Comparison of ENCODE assay signal across 25 cellular contexts in the genomic region with DNA sequence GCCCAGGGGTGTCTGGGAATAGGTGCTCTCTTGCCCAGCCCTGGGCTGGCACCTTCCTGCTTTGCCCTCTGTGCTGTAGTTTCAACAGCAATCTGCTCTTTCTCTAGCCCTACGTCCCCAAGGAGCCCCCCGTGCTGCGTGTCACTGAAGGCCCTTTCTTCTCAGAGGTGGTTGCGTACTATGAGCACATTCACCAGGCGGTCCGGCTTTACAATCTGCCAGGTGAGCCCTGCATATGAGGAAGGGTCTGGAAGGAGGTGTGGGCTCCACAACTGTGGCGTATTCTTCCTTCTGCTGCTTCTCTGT. TPM values are rescaled to one million over a fixed set of nuclear protein-coding genes. Genes with fewer than 3 reads are reported as not detected.
"Had no signal": no experiment of that assay in that cellular context is flagged by ENCODE, and none has a peak within 500 bp of the region (broad histone marks: within the 10 kb centered on the region; RNA-seq: fewer than 3 reads in every experiment).

No MANE protein-coding gene starts in this region.

- H3K4me1 ChIP-seq: colonic mucosa, foreskin keratinocyte, parathyroid adenoma, suprapubic skin, transverse colon, uterus had no signal

- ATAC-seq: foreskin keratinocyte; gastroesophageal sphincter; heart left ventricle; left lung; natural killer cell; sciatic nerve; stimulated activated memory B cell treated with anti-CD40 and anti-IgM and Interleukin-4, amounts not matched to agents 10 μg/mL and 1 μg/mL and 100 μg/mL, for 72 hours; stimulated activated naive CD8-positive, alpha-beta T cell treated with anti-CD3 and anti-CD28 coated beads, Interleukin-15, amount 100 ng/mL, for 72 hours; upper lobe of right lung had no signal

- H3K9me3 ChIP-seq: colonic mucosa, esophagus muscularis mucosa, gastroesophageal sphincter, heart left ventricle, left lung, suprapubic skin, transverse colon, upper lobe of right lung, uterus had no signal

- H3K9me3 Mint-ChIP-seq: memory B cell; natural killer cell; stimulated activated memory B cell treated with anti-CD40 and anti-IgM and Interleukin-4, amounts not matched to agents 10 μg/mL and 1 μg/mL and 100 μg/mL, for 72 hours; stimulated activated naive CD8-positive, alpha-beta T cell treated with anti-CD3 and anti-CD28 coated beads, Interleukin-15, amount 100 ng/mL, for 72 hours had no signal

- H3K4me3 Mint-ChIP-seq: memory B cell; natural killer cell; stimulated activated memory B cell treated with anti-CD40 and anti-IgM and Interleukin-4, amounts not matched to agents 10 μg/mL and 1 μg/mL and 100 μg/mL, for 72 hours; stimulated activated naive CD8-positive, alpha-beta T cell treated with anti-CD3 and anti-CD28 coated beads, Interleukin-15, amount 100 ng/mL, for 72 hours had no signal

- H2AFZ ChIP-seq: hepatocyte, parathyroid adenoma had no signal

- DNase-seq: colonic mucosa; dermis blood vessel endothelial cell; effector memory CD4-positive, alpha-beta T cell; foreskin keratinocyte; left lung; natural killer cell; stimulated activated CD4-positive, alpha-beta T cell treated with anti-CD3 and anti-CD28 coated beads, Interleukin-2, amount 100 ng/mL, for 24 hours; stimulated activated CD4-positive, alpha-beta T cell treated with anti-CD3 and anti-CD28 coated beads, Interleukin-4, amount 100 ng/mL, for 24 hours; stimulated activated naive CD8-positive, alpha-beta T cell treated with anti-CD3 and anti-CD28 coated beads, Interleukin-15, amount 100 ng/mL, for 72 hours; transverse colon; uterus had no signal

- H3K36me3 Mint-ChIP-seq: natural killer cell had no signal

- H3K27ac Mint-ChIP-seq: memory B cell; natural killer cell; progenitor cell of endocrine pancreas; stimulated activated memory B cell treated with anti-CD40 and anti-IgM and Interleukin-4, amounts not matched to agents 10 μg/mL and 1 μg/mL and 100 μg/mL, for 72 hours had no signal

- H3K4me3 ChIP-seq: colonic mucosa, esophagus muscularis mucosa, gastroesophageal sphincter, heart left ventricle, hepatocyte, left lung, lung, smooth muscle cell, suprapubic skin, transverse colon, upper lobe of right lung, uterus had no signal

- H3K27ac ChIP-seq: colonic mucosa, esophagus muscularis mucosa, foreskin keratinocyte, gastroesophageal sphincter, heart left ventricle, hepatocyte, parathyroid adenoma, suprapubic skin, transverse colon, upper lobe of right lung, uterus had no signal

- H3K27me3 ChIP-seq: colonic mucosa, esophagus muscularis mucosa, foreskin keratinocyte, gastroesophageal sphincter, heart left ventricle, hepatocyte, left lung, suprapubic skin, transverse colon, upper lobe of right lung, uterus had no signal

- H3K9ac ChIP-seq: parathyroid adenoma had no signal

- H3K27me3 Mint-ChIP-seq: memory B cell; progenitor cell of endocrine pancreas; stimulated activated memory B cell treated with anti-CD40 and anti-IgM and Interleukin-4, amounts not matched to agents 10 μg/mL and 1 μg/mL and 100 μg/mL, for 72 hours; stimulated activated naive CD8-positive, alpha-beta T cell treated with anti-CD3 and anti-CD28 coated beads, Interleukin-15, amount 100 ng/mL, for 72 hours had no signal

- H3K4me2 ChIP-seq: hepatocyte, smooth muscle cell had no signal

- H3K4me1 Mint-ChIP-seq: memory B cell had no signal

- H3K36me3 ChIP-seq: uterus had no signal

RNA-seq across cellular contexts. Expression of a gene that starts 28.4 kb away (rescaled TPM):
- polyA plus RNA-seq: neural cell had no signal
